ENCODE assay signal across 17 cellular contexts in genomic region chr9:125399165-125399564, GRCh38.
DNase-seq lines count a peak whose midpoint lies in the region; ATAC-seq, FAIRE-seq and TF ChIP-seq lines count a peak whose summit lies in the region.
"Had no signal": no experiment of that assay in that cellular context is flagged by ENCODE, and none has a peak within 500 bp of the region (broad histone marks: within the 10 kb centered on the region; RNA-seq: fewer than 3 reads in every experiment).

No MANE protein-coding gene starts in this region.

- no peak overlapping the region for H3K4me3 ChIP-seq in HepG2 (replicated peaks in 1 of 3; ENCODE audit: insufficient read depth in 1 of 3, low read depth in 2 of 3, low read length in 3 of 3)
- no peak overlapping the region for H3K4me3 ChIP-seq in right lobe of liver
- H3K4me3 ChIP-seq in HCT116 (replicated peaks in 1 of 2; ENCODE audit: low read depth in 1 of 2, low read length in 2 of 2) = no peak overlapping the region
- H3K4me3 ChIP-seq in osteoblast (ENCODE audit: insufficient read depth, low read length) = no peak overlapping the region

- no peak overlapping the region for H3K27ac Mint-ChIP-seq in WTC11
- H3K27ac Mint-ChIP-seq: CD8-positive, alpha-beta T cell had no signal

- no peaks in the 10 kb centered on the region for H3K9me2 ChIP-seq in HCT116 (ENCODE audit: insufficient read depth)

- no peak for FAIRE-seq in HepG2 (lab: Jason Lieb, UNC)
- FAIRE-seq: A204.1, D721Med, GM19239, H1, HTR-8/SVneo had no signal

- no peaks in the 10 kb centered on the region for H4K20me1 ChIP-seq in HepG2 (ENCODE audit: insufficient read depth, low read length)
- no peaks in the 10 kb centered on the region for H4K20me1 ChIP-seq in HCT116 (ENCODE audit: insufficient read depth)
- H4K20me1 ChIP-seq in osteoblast (ENCODE audit: insufficient read depth, low read length) = no peaks in the 10 kb centered on the region

- intact Hi-C loops in HepG2 (cut with micrococcal nuclease; ENCODE audit: unreplicated experiment) = no loop called here
- intact Hi-C loops in right lobe of liver (cut with DNase I) = no loop called here
- intact Hi-C loops in HCT116 (cut with micrococcal nuclease) = no loop called here

- H3K27me3 Mint-ChIP-seq in WTC11 (ENCODE audit: low read depth) = peaks cover 11% of the 10 kb centered on the region

- in situ Hi-C loops in HepG2 (cut with HindIII; ENCODE audit: extremely low pct_ligation_motif_present, low pct_unique_long_range_greater_than_20kb) = no loop called here

- peak; percentile 43 for ATAC-seq in HepG2
- ATAC-seq in right lobe of liver = no peak
- ATAC-seq in HCT116 = peak; percentile 82
- ATAC-seq in WTC11 = peak; percentile 26; the same call in 1 of the 2 replicates
- ATAC-seq in HG03039 (IDR thresholded peaks at IDR 0.05; ENCODE audit: unreplicated experiment) = no peak
- ATAC-seq: CD8-positive, alpha-beta T cell had no signal

- H3K9me3 Mint-ChIP-seq in WTC11 = no peaks in the 10 kb centered on the region; the same call in 1 of the 2 replicates
- H3K9me3 Mint-ChIP-seq: CD8-positive, alpha-beta T cell had no signal

- RAD21 ChIA-PET in HCT116 (lab: Charles Lee; ENCODE audit: low non-redundant PET in 1 of 2, low total read pairs in 2 of 2, uncharacterized antibody in 2 of 2, unreplicated experiment in 2 of 2) = no interaction called here

- H3K9ac ChIP-seq in HepG2 (ENCODE audit: insufficient read depth, low read depth, low read length) (no peak overlapping the region), HCT116 (ENCODE audit: low read length) (no peak overlapping the region)

- H3K27me3 ChIP-seq in HepG2 (ENCODE audit: control insufficient read depth in 1 of 2, insufficient read depth in 2 of 2, low read length in 2 of 2) = no peaks in the 10 kb centered on the region; a peak in 1 of 5 replicates
- no peaks in the 10 kb centered on the region for H3K27me3 ChIP-seq in right lobe of liver
- H3K27me3 ChIP-seq in HCT116 (ENCODE audit: insufficient read depth, low read length) = no peaks in the 10 kb centered on the region
- H3K27me3 ChIP-seq in osteoblast (ENCODE audit: insufficient read depth, low read length) = no peaks in the 10 kb centered on the region

- peaks cover 3% of the 10 kb centered on the region; the same call in 1 of the 2 replicates for H3K4me1 Mint-ChIP-seq in WTC11
- H3K4me1 Mint-ChIP-seq: CD14-positive monocyte had no signal

- H3K36me3 Mint-ChIP-seq in WTC11 = no peaks in the 10 kb centered on the region
- H3K36me3 Mint-ChIP-seq: CD14-positive monocyte; CD8-positive, alpha-beta T cell had no signal

- POLR2A ChIA-PET in HepG2 (lab: Yijun Ruan, JAX) = no interaction called here
- POLR2A ChIA-PET in HCT116 (lab: Charles Lee) = interaction anchor here (1.0 kb wide), 1 partner anchor 8 kb away, joined by 4 read pairs; no protein-coding TSS in a partner anchor
- POLR2A ChIA-PET in WTC11 (lab: Charles Lee) = interaction anchor here (0.5 kb wide), 1 partner anchor 199 kb away, joined by 5 read pairs; no protein-coding TSS in a partner anchor

- H3K4me3 Mint-ChIP-seq in WTC11 = no peak overlapping the region
- H3K4me3 Mint-ChIP-seq: CD14-positive monocyte; CD8-positive, alpha-beta T cell had no signal

- 25% methylated on average over 3 of the region's 12 CpGs for WGBS in HepG2 (ENCODE audit: low lambda C conversion rate)
- 75% methylated on average over 2 of the region's 12 CpGs for WGBS in right lobe of liver (ENCODE audit: insufficient coverage, low coverage, low lambda C conversion rate, missing lambda C conversion rate)

- H3K36me3 ChIP-seq in HepG2 (replicated peaks in 1 of 2; ENCODE audit: control insufficient read depth in 1 of 2, insufficient read depth in 2 of 2, low read length in 2 of 2) (no peaks in the 10 kb centered on the region), right lobe of liver (no peaks in the 10 kb centered on the region), HCT116 (ENCODE audit: control insufficient read depth in 1 of 2, insufficient read depth in 2 of 2, low read length in 2 of 2) (no peaks in the 10 kb centered on the region), osteoblast (ENCODE audit: insufficient read depth, low read length) (no peaks in the 10 kb centered on the region)

- H3K27ac ChIP-seq in HepG2 (ENCODE audit: extremely low read length, insufficient read depth, low read length) (no peak overlapping the region), right lobe of liver (no peak overlapping the region), HCT116 (ENCODE audit: low read depth, low read length) (no peak overlapping the region), osteoblast (ENCODE audit: low read depth, low read length) (no peak overlapping the region)

- BruUV-seq in HepG2 (replicated peaks; lab: Mats Ljungman, UMichigan) = no TSS peak
- BruUV-seq in HCT116 (replicated peaks; lab: Mats Ljungman, UMichigan) = no TSS peak

- TF ChIP-seq EP300 in HepG2 (IDR thresholded peaks at IDR 0.05; ENCODE audit: low read depth in 2 of 2, low read length in 2 of 2) (no peak), HepG2 (CRISPR knock-in tag; IDR thresholded peaks at IDR 0.05; ENCODE audit: borderline replicate concordance) (no peak)

- DNase-seq in HepG2 (ENCODE audit: low spot score) = no peak
- no peak for DNase-seq in right lobe of liver
- no peak for DNase-seq in HCT116 (ENCODE audit: low read depth, low spot score)
- DNase-seq in WTC11 (ENCODE audit: low spot score) = no peak
- no peak for DNase-seq in osteoblast (ENCODE audit: insufficient read length, low spot score, missing footprints)
- DNase-seq in retina = no peak
- DNase-seq: CD8-positive, alpha-beta T cell; DMS53; GF-D8; KBM-7 had no signal

- CTCF ChIA-PET in HepG2 (lab: Yijun Ruan, JAX; ENCODE audit: low intra/inter-chr PET ratio, low total read pairs) = no interaction called here
- CTCF ChIA-PET in HCT116 (lab: Charles Lee) = interaction anchor here (1.0 kb wide), 2 partner anchors 8 to 9 kb away, joined by 4 read pairs; no protein-coding TSS in a partner anchor
- CTCF ChIA-PET in WTC11 (lab: Charles Lee) = interaction anchor here (0.6 to 1.6 kb wide), 4 partner anchors 9 to 74 kb away, joined by 3 to 10 read pairs (median 4); no protein-coding TSS in a partner anchor

- H3K9me3 ChIP-seq in HepG2 (ENCODE audit: low read length) (no peaks in the 10 kb centered on the region), right lobe of liver (no peaks in the 10 kb centered on the region), HCT116 (ENCODE audit: control insufficient read depth in 1 of 2, insufficient read depth in 1 of 2, low read depth in 1 of 2, low read length in 2 of 2) (no peaks in the 10 kb centered on the region), osteoblast (ENCODE audit: low read depth, low read length) (no peaks in the 10 kb centered on the region)

- H3K79me2 ChIP-seq in HepG2 (ENCODE audit: insufficient read depth, low read length) (no peaks in the 10 kb centered on the region), HCT116 (ENCODE audit: insufficient read depth, low read length) (no peaks in the 10 kb centered on the region), osteoblast (ENCODE audit: insufficient read depth, low read length) (no peaks in the 10 kb centered on the region)

- H2AFZ ChIP-seq in HepG2 (ENCODE audit: low read length) (no peak overlapping the region), HCT116 (ENCODE audit: low read depth, low read length, poor library complexity, severe bottlenecking) (no peak overlapping the region), osteoblast (ENCODE audit: low read length) (no peak overlapping the region)

- TF ChIP-seq RAD21 in HepG2 (CRISPR knock-in tag; IDR thresholded peaks at IDR 0.05) (no peak), HCT116 (IDR thresholded peaks at IDR 0.05; ENCODE audit: low read depth) (no peak)

- TF ChIP-seq CTCF in HepG2 (CRISPR knock-in tag; IDR thresholded peaks at IDR 0.05) = no peak
- no peak for TF ChIP-seq CTCF in right lobe of liver (IDR thresholded peaks at IDR 0.05)
- no peak for TF ChIP-seq CTCF in HCT116 (IDR thresholded peaks at IDR 0.05 in 2 of 3, conservative IDR thresholded peaks at IDR 0.05 in 1 of 3; ENCODE audit: borderline replicate concordance in 1 of 3, insufficient read depth in 1 of 3, low read depth in 2 of 3, low read length in 2 of 3)
- no peak for TF ChIP-seq CTCF in WTC11 (IDR thresholded peaks at IDR 0.05)
- TF ChIP-seq CTCF in osteoblast (IDR thresholded peaks at IDR 0.05; ENCODE audit: extremely low read depth, low read depth, low read length) = no peak

- H3K4me2 ChIP-seq in HepG2 (ENCODE audit: low read depth, low read length) = no peak overlapping the region
- no peak overlapping the region for H3K4me2 ChIP-seq in HCT116 (ENCODE audit: low read length)
- no peak overlapping the region for H3K4me2 ChIP-seq in osteoblast (ENCODE audit: insufficient read depth, low read length)

- TF ChIP-seq POLR2A in HepG2 (IDR thresholded peaks at IDR 0.05; ENCODE audit: insufficient read depth in 1 of 2, low read depth in 2 of 2, low read length in 2 of 2) (no peak), right lobe of liver (IDR thresholded peaks at IDR 0.05) (no peak), HCT116 (IDR thresholded peaks at IDR 0.05; ENCODE audit: borderline replicate concordance, extremely low read depth, insufficient read depth, insufficient read length) (no peak)

- H3K4me1 ChIP-seq in HepG2 (ENCODE audit: insufficient read depth, low read length) (peaks cover 7% of the 10 kb centered on the region; the same call in 1 of the 2 replicates), right lobe of liver (no peaks in the 10 kb centered on the region), HCT116 (ENCODE audit: control insufficient read depth in 1 of 2, insufficient read depth in 2 of 2, low read length in 2 of 2) (no peaks in the 10 kb centered on the region), osteoblast (ENCODE audit: insufficient read depth, low read length) (no peaks in the 10 kb centered on the region)

TF ChIP-seq in HepG2, 621 proteins besides CTCF, POLR2A, EP300 and RAD21:
- no peak for TF ChIP-seq RFXANK (CRISPR knock-in tag; IDR thresholded peaks at IDR 0.05)
- peak; percentile 57 for TF ChIP-seq NFYC (CRISPR knock-in tag; IDR thresholded peaks at IDR 0.05)
- TF ChIP-seq NFYB (CRISPR knock-in tag; IDR thresholded peaks at IDR 0.05) = peak; percentile 67

TF ChIP-seq in HCT116, 20 proteins besides CTCF, POLR2A, EP300 and RAD21 (continues in another document):
- TF ChIP-seq ZFX (IDR thresholded peaks at IDR 0.05) (no peak), EGR1 (IDR thresholded peaks at IDR 0.05; ENCODE audit: low read depth) (no peak), SP1 (IDR thresholded peaks at IDR 0.05; ENCODE audit: low read depth) (no peak), MAX (IDR thresholded peaks at IDR 0.05) (no peak)

TF ChIP-seq in WTC11, 78 proteins besides CTCF, POLR2A, EP300 and RAD21:
- TF ChIP-seq NFYB (CRISPR knock-in tag; conservative IDR thresholded peaks at IDR 0.05; ENCODE audit: low read depth) = 0 out of 2 replicates have a peak, but pooled peaks have one; percentile 27
- TF ChIP-seq ZNF232 (CRISPR knock-in tag; IDR thresholded peaks at IDR 0.05) = no peak

Comparison
In these comparisons a context has a peak if more than half of its experiments do, and no peak if none do; other contexts are left out.
1. ATAC-seq: peak in HepG2 (single experiment), HCT116 (single experiment) and WTC11 (single experiment); none in right lobe of liver (0 of 4) and HG03039 (single experiment).
2. Of the 50 proteins assayed by ChIP-seq in both HepG2 and WTC11: peak only in HepG2: none; only in WTC11: none; in both: NFYB; in neither: 49.